ENCODE assay signal across 9 cellular contexts in genomic region chr19:50486823-50487515, GRCh38. TPM values are rescaled to one million over a fixed set of nuclear protein-coding genes. Genes with fewer than 3 reads are reported as not detected.
DNase-seq lines count a peak whose midpoint lies in the region; ATAC-seq and TF ChIP-seq lines count a peak whose summit lies in the region.
"Had no signal": no experiment of that assay in that cellular context is flagged by ENCODE, and none has a peak within 500 bp of the region (broad histone marks: within the 10 kb centered on the region; RNA-seq: fewer than 3 reads in every experiment).

No MANE protein-coding gene starts in this region.

- H3K36me3 Mint-ChIP-seq in brain (peaks cover 51% of the 10 kb centered on the region), mesothelial cell of epicardium (peaks cover 16% of the 10 kb centered on the region)

- TF ChIP-seq CTCF in brain (conservative IDR thresholded peaks at IDR 0.05) (peak; percentile 34 to 68), mesothelial cell of epicardium (IDR thresholded peaks at IDR 0.05; ENCODE audit: unreplicated experiment) (peak; percentile 63)

- H3K4me3 Mint-ChIP-seq in brain: no peak overlapping the region
- no peak overlapping the region for H3K4me3 Mint-ChIP-seq in mesothelial cell of epicardium

- peaks cover 42% of the 10 kb centered on the region for H3K4me1 Mint-ChIP-seq in brain
- H3K4me1 Mint-ChIP-seq in mesothelial cell of epicardium: peaks cover 34% of the 10 kb centered on the region

- H3K27me3 Mint-ChIP-seq in brain (peaks cover 48% of the 10 kb centered on the region), mesothelial cell of epicardium (ENCODE audit: low read depth) (peaks cover 48% of the 10 kb centered on the region)

- H3K27ac Mint-ChIP-seq in brain (peak overlapping the region in 1 of 5 experiments; percentile 13), mesothelial cell of epicardium (no peak overlapping the region)

- DNase-seq in activated T-cell treated with anti-CD3 and anti-CD28 coated beads for 1 hour (ENCODE audit: low read depth) (peak; percentile 36), activated T-cell treated with anti-CD3 and anti-CD28 coated beads for 4 hours (no peak), SHP77 treated with DMSO at 0.1 percent for 48 hours (lab: John Stamatoyannopoulos, UW) (peak; percentile 29), mesothelial cell of epicardium (ENCODE audit: low spot score in 2 of 2, unreplicated experiment in 2 of 2) (no peak), GM03348 (ENCODE audit: low spot score) (no peak), globus pallidus (ENCODE audit: low spot score) (no peak)

- peaks cover 0 to 87% (median 13%) of the 10 kb centered on the region in 5 experiments for H3K9me3 Mint-ChIP-seq in brain
- H3K9me3 Mint-ChIP-seq in mesothelial cell of epicardium: no peaks in the 10 kb centered on the region

- no peak for ATAC-seq in GM21390 (IDR thresholded peaks at IDR 0.05; ENCODE audit: unreplicated experiment)

RNA-seq across cellular contexts. Expression of gene GARIN5A, which starts 10.3 kb away (rescaled TPM):
- polyA plus RNA-seq in brain (ENCODE audit: insufficient read depth, low read depth, low replicate concordance): 15.9 TPM
- 10.1 to 12.7 TPM (median 11.5 TPM) in 3 replicates for total RNA-seq in mesothelial cell of epicardium

RNA-seq across cellular contexts. Expression of gene EMC10, which starts 10.7 kb away (rescaled TPM):
- polyA plus RNA-seq in brain (ENCODE audit: insufficient read depth, low read depth, low replicate concordance): 171 TPM
- 175 to 181 TPM (median 176 TPM) in 3 replicates for total RNA-seq in mesothelial cell of epicardium

RNA-seq across cellular contexts. Expression of gene JOSD2, which starts 24.0 kb away (rescaled TPM):
- polyA plus RNA-seq in brain (ENCODE audit: insufficient read depth, low read depth, low replicate concordance): 36.8 TPM
- total RNA-seq in mesothelial cell of epicardium: 16.4 to 18.7 TPM (median 17.5 TPM) in 3 replicates

RNA-seq across cellular contexts. Expression of gene ASPDH, which starts 26.7 kb away (rescaled TPM):
- 58.1 TPM for polyA plus RNA-seq in brain (ENCODE audit: insufficient read depth, low read depth, low replicate concordance)
- 0.70 TPM in 1 of 3 replicates, not detected in the others for total RNA-seq in mesothelial cell of epicardium
- total RNA-seq: thoracic aorta had no signal

RNA-seq across cellular contexts. Expression of gene MYBPC2, which starts 54.3 kb away (rescaled TPM):
- not detected for polyA plus RNA-seq in brain (ENCODE audit: insufficient read depth, low read depth, low replicate concordance)
- 0.89 to 1.9 TPM (median 1.2 TPM) in 3 replicates for total RNA-seq in mesothelial cell of epicardium

Comparison
In these comparisons a context has a peak if more than half of its experiments do, and no peak if none do; other contexts are left out.
1. DNase-seq: peak in activated T-cell treated with anti-CD3 and anti-CD28 coated beads for 1 hour (single experiment) and SHP77 treated with DMSO at 0.1 percent for 48 hours (single experiment); none in activated T-cell treated with anti-CD3 and anti-CD28 coated beads for 4 hours (single experiment), mesothelial cell of epicardium (0 of 2), GM03348 (single experiment) and globus pallidus (single experiment).